ENCODE assay signal across 25 cellular contexts in genomic region chr12:41441180-41441579, GRCh38.
"Had no signal": no experiment of that assay in that cellular context is flagged by ENCODE, and none has a peak within 500 bp of the region (broad histone marks: within the 10 kb centered on the region; RNA-seq: fewer than 3 reads in every experiment).

No MANE protein-coding gene starts in this region.

- H3K27me3 ChIP-seq: Peyer's patch, SJSA1 had no signal

- H2AFZ ChIP-seq: PC-9 had no signal

- H3K4me2 ChIP-seq: KMS-11, PC-9 had no signal

- H3K9me3 ChIP-seq: Peyer's patch, SJSA1 had no signal

- ATAC-seq: K562 had no signal

- FAIRE-seq: HTR-8/SVneo, K562 had no signal

- H3K9ac ChIP-seq: KMS-11 had no signal

- DNase-seq: NCI-H1092; NCI-H1105 treated with DMSO at 0.1 percent for 48 hours; NCI-H1417 treated with DMSO at 0.1 percent for 48 hours; NCI-H146; NCI-H1694 treated with DMSO at 0.1 percent for 48 hours; NCI-H1930; NCI-H2081; NCI-H2107; NCI-H2227 treated with DMSO at 0.1 percent for 48 hours; NCI-H524 treated with DMSO at 0.1 percent for 48 hours; NCI-H69; NCI-H774; NK-92 treated with Interleukin-12 subunit alpha and Interleukin-12 subunit beta, amount 100 ng/mL, for 24 hours; OCI-M1; PC-9; Peyer's patch; Right ventricle myocardium superior; RPMI8226; SIG-M5 had no signal

- H3K4me3 ChIP-seq: K562, PC-9, Peyer's patch, SJSA1, SK-N-MC had no signal

- H3K27ac ChIP-seq: HL-60, KMS-11, PC-9, Peyer's patch, SJSA1, SK-N-MC had no signal

- H3K36me3 ChIP-seq: Peyer's patch, SJSA1 had no signal

- H3K4me1 ChIP-seq: Peyer's patch, SJSA1 had no signal
